ENCODE assay signal across 16 cellular contexts in the genomic region with DNA sequence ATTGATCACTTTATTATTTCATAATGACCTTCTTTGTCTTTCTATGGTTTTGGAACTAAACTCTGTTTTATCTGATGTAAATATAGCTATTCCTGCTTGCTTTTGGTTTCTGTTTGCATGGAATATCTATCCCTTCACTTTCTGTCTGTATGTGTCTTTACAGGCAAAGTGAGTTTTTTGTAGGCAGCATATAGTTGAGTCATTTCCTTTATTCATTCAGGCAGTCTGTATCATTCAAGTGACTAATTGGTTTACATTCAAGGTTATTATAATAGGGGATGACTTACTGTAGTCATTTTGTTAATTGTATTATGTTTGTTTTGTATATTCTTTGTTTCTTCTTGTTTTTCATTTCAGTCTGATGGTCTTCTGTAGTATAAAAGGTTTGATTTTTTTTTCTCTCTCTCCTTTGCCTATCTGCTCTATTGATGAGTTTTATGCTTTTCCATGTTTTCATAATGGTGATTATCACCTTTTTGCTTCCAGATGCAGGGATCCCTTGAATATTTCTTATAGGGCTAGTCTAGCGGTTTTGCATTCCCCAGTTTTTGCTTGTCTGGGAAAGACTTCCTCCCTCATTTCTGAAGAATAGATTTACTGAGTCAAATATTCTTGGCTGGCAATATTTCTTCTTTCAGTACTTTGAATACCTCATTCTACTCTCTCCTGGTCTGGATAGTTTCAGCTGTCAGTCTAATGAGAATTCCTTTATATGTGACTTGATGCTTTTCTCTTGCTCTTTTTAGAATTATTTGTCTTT. TPM values are rescaled to one million over a fixed set of nuclear protein-coding genes. Genes with fewer than 3 reads are reported as not detected.
DNase-seq lines count a peak whose midpoint lies in the region; ATAC-seq and TF ChIP-seq lines count a peak whose summit lies in the region.
"Had no signal": no experiment of that assay in that cellular context is flagged by ENCODE, and none has a peak within 500 bp of the region (broad histone marks: within the 10 kb centered on the region; RNA-seq: fewer than 3 reads in every experiment).

No MANE protein-coding gene starts in this region.

- no peak for TF ChIP-seq CTCF in choroid plexus epithelial cell (conservative IDR thresholded peaks at IDR 0.05; ENCODE audit: low read depth, low read length)

- intact Hi-C loops in activated CD4-positive, alpha-beta T cell treated with anti-CD3 and anti-CD28 coated beads for 36 hours (cut with DNase I, micrococcal nuclease), result loop anchor here in 1 of 2 experiments (2.0 kb wide), 1 partner anchor 58 kb away; no protein-coding TSS in a partner anchor

- peak; percentile 99 for ATAC-seq in activated CD4-positive, alpha-beta T cell treated with anti-CD3 and anti-CD28 coated beads for 36 hours
- ATAC-seq: CD8-positive, alpha-beta T cell had no signal

- H3K36me3 Mint-ChIP-seq in activated CD4-positive, alpha-beta T cell treated with anti-CD3 and anti-CD28 coated beads for 36 hours (ENCODE audit: low read depth), result peaks cover 2% of the 10 kb centered on the region
- H3K36me3 Mint-ChIP-seq: CD8-positive, alpha-beta T cell had no signal

- peaks cover 22% of the 10 kb centered on the region for H3K4me1 Mint-ChIP-seq in activated CD4-positive, alpha-beta T cell treated with anti-CD3 and anti-CD28 coated beads for 36 hours

- H3K27ac ChIP-seq in substantia nigra (ENCODE audit: low read depth, low read length, poor library complexity, severe bottlenecking), result no peak overlapping the region

- H3K9me3 Mint-ChIP-seq in activated CD4-positive, alpha-beta T cell treated with anti-CD3 and anti-CD28 coated beads for 36 hours (ENCODE audit: low read depth), result peaks cover 9% of the 10 kb centered on the region

- no peak overlapping the region for H3K27ac Mint-ChIP-seq in activated CD4-positive, alpha-beta T cell treated with anti-CD3 and anti-CD28 coated beads for 36 hours
- H3K27ac Mint-ChIP-seq: activated T-helper 2 cell treated with anti-CD3 and anti-CD28 coated beads, Interferon-gamma antibody, Interleukin-2, Interleukin-4, amounts not matched to agents 10 μg/mL and 5 μg/mL and 100 μg/mL, durations not matched to agents 14 hours and 24 hours and 36 hours; CD8-positive, alpha-beta T cell had no signal

- no peak overlapping the region for H3K4me3 Mint-ChIP-seq in activated CD4-positive, alpha-beta T cell treated with anti-CD3 and anti-CD28 coated beads for 36 hours
- H3K4me3 Mint-ChIP-seq: CD8-positive, alpha-beta T cell had no signal

- no peak for DNase-seq in activated CD4-positive, alpha-beta T cell treated with anti-CD3 and anti-CD28 coated beads for 36 hours
- DNase-seq in activated CD4-positive, alpha-beta T cell treated with anti-CD3 and anti-CD28 coated beads, Interleukin-2, amount 50 U/mL, for 1 hour, result no peak
- peak; percentile 78 for DNase-seq in M059J (ENCODE audit: low read depth)
- peak; percentile 43 for DNase-seq in choroid plexus epithelial cell (ENCODE audit: low read depth)
- peak; percentile 24 for DNase-seq in pulmonary artery endothelial cell (ENCODE audit: low read depth, low spot score)
- no peak for DNase-seq in NCI-H1105 treated with DMSO at 0.1 percent for 48 hours (lab: John Stamatoyannopoulos, UW)
- no peak for DNase-seq in NCI-H2171 (lab: John Stamatoyannopoulos, UW)
- no peak for DNase-seq in substantia nigra (lab: John Stamatoyannopoulos, UW)
- DNase-seq: activated CD4-positive, alpha-beta T cell treated with anti-CD3 and anti-CD28 coated beads for 4 hours; caudate nucleus; CD8-positive, alpha-beta T cell; MV-4-11 had no signal

- POLR2A ChIA-PET in activated CD4-positive, alpha-beta T cell treated with anti-CD3 and anti-CD28 coated beads for 36 hours (lab: Charles Lee), result interaction anchor here (0.7 kb wide), 1 partner anchor 385 kb away, joined by 4 read pairs; no protein-coding TSS in a partner anchor

- no peaks in the 10 kb centered on the region for H3K27me3 Mint-ChIP-seq in activated CD4-positive, alpha-beta T cell treated with anti-CD3 and anti-CD28 coated beads for 36 hours

- CTCF ChIA-PET in activated CD4-positive, alpha-beta T cell treated with anti-CD3 and anti-CD28 coated beads for 36 hours (lab: Charles Lee), result interaction anchor here (0.7 to 0.8 kb wide), 2 partner anchors 9 to 1495 kb away, joined by 3 read pairs; no protein-coding TSS in a partner anchor

- H3K4me3 ChIP-seq in choroid plexus epithelial cell (ENCODE audit: low read depth, low read length), result no peak overlapping the region
- H3K4me3 ChIP-seq: lung had no signal

RNA-seq across cellular contexts. Expression of a gene that starts 50.4 kb away (rescaled TPM):
- not detected for total RNA-seq in activated CD4-positive, alpha-beta T cell treated with anti-CD3 and anti-CD28 coated beads for 36 hours
- total RNA-seq in M059J (2014; rRNA removed; shearing (Covaris generic)), result not detected in 2 replicates
- not detected in 2 replicates for total RNA-seq in pulmonary artery endothelial cell
- total RNA-seq: activated T-helper 2 cell treated with anti-CD3 and anti-CD28 coated beads, Interferon-gamma antibody, Interleukin-2, Interleukin-4, amounts not matched to agents 10 μg/mL and 5 μg/mL and 100 μg/mL, durations not matched to agents 14 hours and 24 hours and 36 hours; CD8-positive, alpha-beta T cell; H1; lung; temporal lobe had no signal

Comparison
In these comparisons a context has a peak if more than half of its experiments do, and no peak if none do; other contexts are left out.
1. DNase-seq: peak in M059J (single experiment), choroid plexus epithelial cell (single experiment) and pulmonary artery endothelial cell (single experiment); none in activated CD4-positive, alpha-beta T cell treated with anti-CD3 and anti-CD28 coated beads for 36 hours (single experiment), activated CD4-positive, alpha-beta T cell treated with anti-CD3 and anti-CD28 coated beads, Interleukin-2, amount 50 U/mL, for 1 hour (single experiment), NCI-H1105 treated with DMSO at 0.1 percent for 48 hours (single experiment), NCI-H2171 (single experiment) and substantia nigra (0 of 49).